9 cellular contexts compared by ENCODE assay signal in genomic region chr16:29148867-29149272, GRCh38.
DNase-seq lines count a peak whose midpoint lies in the region; TF ChIP-seq lines count a peak whose summit lies in the region.
"Had no signal": no experiment of that assay in that cellular context is flagged by ENCODE, and none has a peak within 500 bp of the region (broad histone marks: within the 10 kb centered on the region; RNA-seq: fewer than 3 reads in every experiment).

No MANE protein-coding gene starts in this region.

- no peaks in the 10 kb centered on the region for H3K9me3 ChIP-seq in BLaER1
- H3K9me3 ChIP-seq in prostate gland = no peaks in the 10 kb centered on the region
- H3K9me3 ChIP-seq: ovary had no signal

- no peak for TF ChIP-seq CTCF in prostate gland (IDR thresholded peaks at IDR 0.05)

- H3K27me3 Mint-ChIP-seq in activated CD4-positive, alpha-beta T cell treated with anti-CD3 and anti-CD28 coated beads, Interleukin-2, amount 10 ng/mL, durations not matched to agents 7 days and 5 days = no peaks in the 10 kb centered on the region

- POLR2A ChIA-PET in activated CD4-positive, alpha-beta T cell treated with anti-CD3 and anti-CD28 coated beads, Interleukin-2, amount 10 ng/mL, durations not matched to agents 7 days and 5 days (lab: Charles Lee) = no interaction called here

- no peak overlapping the region for H3K4me3 ChIP-seq in BLaER1
- no peak overlapping the region for H3K4me3 ChIP-seq in prostate gland
- H3K4me3 ChIP-seq: ovary had no signal

- no peak overlapping the region for H3K27ac ChIP-seq in BLaER1
- no peak overlapping the region for H3K27ac ChIP-seq in prostate gland

- H3K4me2 ChIP-seq in BLaER1 = peak overlapping the region; percentile 73

- H3K27ac Mint-ChIP-seq in activated CD4-positive, alpha-beta T cell treated with anti-CD3 and anti-CD28 coated beads, Interleukin-2, amount 10 ng/mL, durations not matched to agents 7 days and 5 days = peak overlapping the region; percentile 96

- H3K4me1 Mint-ChIP-seq in activated CD4-positive, alpha-beta T cell treated with anti-CD3 and anti-CD28 coated beads, Interleukin-2, amount 10 ng/mL, durations not matched to agents 7 days and 5 days = peaks cover 70% of the 10 kb centered on the region

- no peaks in the 10 kb centered on the region for H3K36me3 ChIP-seq in BLaER1
- H3K36me3 ChIP-seq in prostate gland = no peaks in the 10 kb centered on the region
- H3K36me3 ChIP-seq: ovary had no signal

- H3K4me3 Mint-ChIP-seq in activated CD4-positive, alpha-beta T cell treated with anti-CD3 and anti-CD28 coated beads, Interleukin-2, amount 10 ng/mL, durations not matched to agents 7 days and 5 days = peak overlapping the region; percentile 49

- H3K36me3 Mint-ChIP-seq in activated CD4-positive, alpha-beta T cell treated with anti-CD3 and anti-CD28 coated beads, Interleukin-2, amount 10 ng/mL, durations not matched to agents 7 days and 5 days (ENCODE audit: low read depth) = peaks cover 39% of the 10 kb centered on the region

- H3K4me1 ChIP-seq in BLaER1 = peaks cover 49% of the 10 kb centered on the region
- H3K4me1 ChIP-seq in prostate gland (replicated peaks) = no peaks in the 10 kb centered on the region

- no peaks in the 10 kb centered on the region for H3K9me3 Mint-ChIP-seq in activated CD4-positive, alpha-beta T cell treated with anti-CD3 and anti-CD28 coated beads, Interleukin-2, amount 10 ng/mL, durations not matched to agents 7 days and 5 days

- TF ChIP-seq POLR2A in prostate gland (IDR thresholded peaks at IDR 0.05) = no peak

- DNase-seq in activated CD4-positive, alpha-beta T cell treated with anti-CD3 and anti-CD28 coated beads, Interleukin-2, amount 10 ng/mL, durations not matched to agents 7 days and 5 days = peak; percentile 89
- DNase-seq in central memory CD4-positive, alpha-beta T cell = peak; percentile 89
- DNase-seq in stimulated activated CD4-positive, alpha-beta T cell treated with anti-CD3 and anti-CD28 coated beads, Interleukin-15, amount 100 ng/mL, for 1 hour (ENCODE audit: low read depth in 1 of 2, low spot score in 1 of 2) = peak; percentile 24 to 50
- no peak for DNase-seq in A172 (ENCODE audit: low spot score)
- no peak for DNase-seq in kidney tubule cell (ENCODE audit: low spot score)
- no peak for DNase-seq in prostate gland (ENCODE audit: low spot score)
- no peak for DNase-seq in HuH-7 (ENCODE audit: low spot score)

- CTCF ChIA-PET in activated CD4-positive, alpha-beta T cell treated with anti-CD3 and anti-CD28 coated beads, Interleukin-2, amount 10 ng/mL, durations not matched to agents 7 days and 5 days (lab: Charles Lee) = no interaction called here

- no peaks in the 10 kb centered on the region for H4K20me1 ChIP-seq in BLaER1

- H3K27me3 ChIP-seq in BLaER1 = no peaks in the 10 kb centered on the region
- no peaks in the 10 kb centered on the region for H3K27me3 ChIP-seq in prostate gland (replicated peaks; ENCODE audit: insufficient read depth)
- H3K27me3 ChIP-seq: ovary had no signal

- 73% methylated on average over 15 of the region's 15 CpGs for WGBS in prostate gland

- no peak overlapping the region for H3K9ac ChIP-seq in BLaER1

- intact Hi-C loops in prostate gland (cut with DNase I) = no loop called here

Comparison
In these comparisons a context has a peak if more than half of its experiments do, and no peak if none do; other contexts are left out.
1. DNase-seq: peak in activated CD4-positive, alpha-beta T cell treated with anti-CD3 and anti-CD28 coated beads, Interleukin-2, amount 10 ng/mL, durations not matched to agents 7 days and 5 days (single experiment), central memory CD4-positive, alpha-beta T cell (single experiment) and stimulated activated CD4-positive, alpha-beta T cell treated with anti-CD3 and anti-CD28 coated beads, Interleukin-15, amount 100 ng/mL, for 1 hour (2 of 2); none in A172 (single experiment), kidney tubule cell (single experiment), prostate gland (single experiment) and HuH-7 (single experiment).